ENCODE assay signal across 31 cellular contexts in the genomic region with DNA sequence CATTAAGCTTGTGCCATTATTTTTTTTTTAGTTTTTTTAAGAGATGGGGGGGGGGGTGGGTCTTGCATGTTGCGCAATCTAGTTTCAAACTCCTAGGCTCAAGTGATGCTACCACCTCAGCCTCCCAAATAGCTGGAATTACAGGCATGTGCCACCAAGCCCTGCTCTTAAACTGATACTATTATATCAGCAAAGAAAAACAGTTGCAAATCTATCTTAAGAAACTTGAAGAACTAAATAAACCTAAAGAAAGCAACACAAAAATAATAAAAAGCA. TPM values are rescaled to one million over a fixed set of nuclear protein-coding genes. Genes with fewer than 3 reads are reported as not detected.
DNase-seq lines count a peak whose midpoint lies in the region; ATAC-seq and TF ChIP-seq lines count a peak whose summit lies in the region.
"Had no signal": no experiment of that assay in that cellular context is flagged by ENCODE, and none has a peak within 500 bp of the region (broad histone marks: within the 10 kb centered on the region; RNA-seq: fewer than 3 reads in every experiment).

No MANE protein-coding gene starts in this region.

- H3K27ac Mint-ChIP-seq in GM23338: peak overlapping the region; percentile 80; the same call in 1 of the 2 replicates
- H3K27ac Mint-ChIP-seq: activated naive CD4-positive, alpha-beta T cell treated with anti-CD3 and anti-CD28 coated beads, Interleukin-2, amount 50 U/mL, for 24 hours; activated T-helper 2 cell treated with anti-CD3 and anti-CD28 coated beads, Interferon-gamma antibody, Interleukin-2, Interleukin-4, amounts not matched to agents 10 μg/mL and 5 μg/mL and 100 μg/mL, durations not matched to agents 14 hours and 24 hours and 36 hours; nephron progenitor cell; T-helper 2 cell treated with Interferon-gamma antibody and Interleukin-4, amounts not matched to agents 5 μg/mL and 100 μg/mL, for 36 hours had no signal

- H3K9me3 ChIP-seq in osteoblast (ENCODE audit: low read depth, low read length): no peaks in the 10 kb centered on the region
- H3K9me3 ChIP-seq in esophagus squamous epithelium: no peaks in the 10 kb centered on the region
- H3K9me3 ChIP-seq in lower lobe of right lung: no peaks in the 10 kb centered on the region
- H3K9me3 ChIP-seq: mucosa of descending colon had no signal

- no peak overlapping the region for H3K4me2 ChIP-seq in GM23338
- peak overlapping the region; percentile 42 for H3K4me2 ChIP-seq in osteoblast (ENCODE audit: insufficient read depth, low read length)

- H3K36me3 ChIP-seq in GM23338 (ENCODE audit: insufficient read depth) (no peaks in the 10 kb centered on the region), osteoblast (ENCODE audit: insufficient read depth, low read length) (no peaks in the 10 kb centered on the region), esophagus squamous epithelium (no peaks in the 10 kb centered on the region), lower lobe of right lung (no peaks in the 10 kb centered on the region)

- H3K4me3 Mint-ChIP-seq in GM23338: no peak overlapping the region
- H3K4me3 Mint-ChIP-seq: nephron progenitor cell; stimulated activated naive B cell treated with anti-CD40 and anti-IgM and Interleukin-4, amounts not matched to agents 10 μg/mL and 1 μg/mL and 100 μg/mL, for 72 hours; T-helper 2 cell treated with Interferon-gamma antibody and Interleukin-4, amounts not matched to agents 5 μg/mL and 100 μg/mL, for 36 hours had no signal

- no peaks in the 10 kb centered on the region for H3K27me3 Mint-ChIP-seq in GM23338 (ENCODE audit: insufficient read depth, low read depth, poor library complexity)
- H3K27me3 Mint-ChIP-seq: activated naive CD4-positive, alpha-beta T cell treated with anti-CD3 and anti-CD28 coated beads, Interleukin-2, amount 50 U/mL, for 24 hours; stimulated activated naive B cell treated with anti-CD40 and anti-IgM and Interleukin-4, amounts not matched to agents 10 μg/mL and 1 μg/mL and 100 μg/mL, for 72 hours had no signal

- 100% methylated on average over 1 of the region's 1 CpG for WGBS in esophagus squamous epithelium, 2 donors

- TF ChIP-seq CTCF in GM23338 (conservative IDR thresholded peaks at IDR 0.05; ENCODE audit: low read depth in 2 of 2) (no peak), NB4 (IDR thresholded peaks at IDR 0.05; ENCODE audit: low read depth, low read length) (no peak), choroid plexus epithelial cell (conservative IDR thresholded peaks at IDR 0.05; ENCODE audit: low read depth, low read length) (no peak), osteoblast (IDR thresholded peaks at IDR 0.05; ENCODE audit: extremely low read depth, low read depth, low read length) (no peak), esophagus squamous epithelium (IDR thresholded peaks at IDR 0.05) (no peak), lower lobe of right lung (IDR thresholded peaks at IDR 0.05) (no peak)

- peaks cover 23% of the 10 kb centered on the region for H3K4me1 ChIP-seq in GM23338 (ENCODE audit: insufficient read depth)
- H3K4me1 ChIP-seq in osteoblast (ENCODE audit: insufficient read depth, low read length): peaks cover 12% of the 10 kb centered on the region
- H3K4me1 ChIP-seq in esophagus squamous epithelium: peaks cover 0 to 16% (median 5%) of the 10 kb centered on the region in 3 donors
- peaks cover 13% of the 10 kb centered on the region for H3K4me1 ChIP-seq in lower lobe of right lung

- no peak for TF ChIP-seq POLR2A in NB4 (IDR thresholded peaks at IDR 0.05; ENCODE audit: extremely low read depth, insufficient read length)
- TF ChIP-seq POLR2A in esophagus squamous epithelium (IDR thresholded peaks at IDR 0.05): no peak

- H3K4me1 Mint-ChIP-seq in GM23338: peaks cover 27% of the 10 kb centered on the region
- H3K4me1 Mint-ChIP-seq: nephron progenitor cell had no signal

- ATAC-seq in GM23338 (no peak), lower lobe of right lung (no peak)
- ATAC-seq: mucosa of descending colon had no signal

- H3F3A ChIP-seq in GM23338 (replicated peaks; ENCODE audit: low read depth): no peaks in the 10 kb centered on the region

- no peak overlapping the region for H2AFZ ChIP-seq in GM23338
- H2AFZ ChIP-seq in osteoblast (ENCODE audit: low read length): no peak overlapping the region

- H3K36me3 Mint-ChIP-seq in GM23338 (ENCODE audit: low read depth): peaks cover 9% of the 10 kb centered on the region; the same call in 2 of the 3 replicates

- H3K27me3 ChIP-seq in GM23338 (ENCODE audit: insufficient read depth) (no peaks in the 10 kb centered on the region), osteoblast (ENCODE audit: insufficient read depth, low read length) (no peaks in the 10 kb centered on the region), esophagus squamous epithelium (no peaks in the 10 kb centered on the region), lower lobe of right lung (ENCODE audit: low read depth) (no peaks in the 10 kb centered on the region)

- H3K79me2 ChIP-seq in GM23338 (replicated peaks; ENCODE audit: insufficient read depth) (peaks cover 92% of the 10 kb centered on the region), osteoblast (ENCODE audit: insufficient read depth, low read length) (peaks cover 79% of the 10 kb centered on the region)

- intact Hi-C loops in esophagus squamous epithelium (cut with DNase I): no loop called here
- intact Hi-C loops in lower lobe of right lung (cut with DNase I): no loop called here

- no peak overlapping the region for H3K4me3 ChIP-seq in GM23338
- H3K4me3 ChIP-seq in NB4 (ENCODE audit: low read depth, low read length): no peak overlapping the region
- no peak overlapping the region for H3K4me3 ChIP-seq in choroid plexus epithelial cell (ENCODE audit: low read depth, low read length)
- H3K4me3 ChIP-seq in osteoblast (ENCODE audit: insufficient read depth, low read length): no peak overlapping the region
- no peak overlapping the region for H3K4me3 ChIP-seq in esophagus squamous epithelium
- no peak overlapping the region for H3K4me3 ChIP-seq in lower lobe of right lung
- H3K4me3 ChIP-seq: coronary artery, lung, mucosa of descending colon, skin epidermis had no signal

- DNase-seq in GM23338 (ENCODE audit: low spot score): peak; percentile 26
- DNase-seq in NB4 (ENCODE audit: low read depth): peak; percentile 37
- peak; percentile 12 for DNase-seq in choroid plexus epithelial cell (ENCODE audit: low read depth)
- DNase-seq in osteoblast (ENCODE audit: insufficient read length, low spot score, missing footprints): no peak
- no peak for DNase-seq in esophagus squamous epithelium (lab: John Stamatoyannopoulos, UW)
- DNase-seq in lower lobe of right lung: no peak
- DNase-seq in cerebellum (ENCODE audit: low spot score): no peak
- DNase-seq: activated CD4-positive, alpha-beta T cell treated with anti-CD3 and anti-CD28 coated beads for 4 hours; activated CD8-positive, alpha-beta memory T cell treated with anti-CD3 and anti-CD28 coated beads for 24 hours; activated T-cell treated with anti-CD3 and anti-CD28 coated beads for 4 hours; amygdala; COR-L47; effector memory CD4-positive, alpha-beta T cell; KBM-7; mucosa of descending colon; NCI-H146; NCI-H2107; NCI-H345; NCI-H748 treated with DMSO at 0.1 percent for 48 hours; nephron progenitor cell; SIG-M5; stimulated activated naive B cell treated with anti-CD40 and anti-IgM and Interleukin-4, amounts not matched to agents 10 μg/mL and 1 μg/mL and 100 μg/mL, for 72 hours; substantia nigra had no signal

- H3K9me3 Mint-ChIP-seq in GM23338: no peaks in the 10 kb centered on the region
- H3K9me3 Mint-ChIP-seq: activated naive CD4-positive, alpha-beta T cell treated with anti-CD3 and anti-CD28 coated beads, Interleukin-2, amount 50 U/mL, for 24 hours; activated T-helper 2 cell treated with anti-CD3 and anti-CD28 coated beads, Interferon-gamma antibody, Interleukin-2, Interleukin-4, amounts not matched to agents 10 μg/mL and 5 μg/mL and 100 μg/mL, durations not matched to agents 14 hours and 24 hours and 36 hours had no signal

- H4K20me1 ChIP-seq in GM23338 (replicated peaks; ENCODE audit: insufficient read depth): peaks cover 16% of the 10 kb centered on the region; the same call in 1 of the 2 replicates
- H4K20me1 ChIP-seq in osteoblast (ENCODE audit: insufficient read depth, low read length): peaks cover 68% of the 10 kb centered on the region

- H3K9me2 ChIP-seq in GM23338 (ENCODE audit: insufficient read depth): no peaks in the 10 kb centered on the region

- H3K27ac ChIP-seq in GM23338 (ENCODE audit: low read depth): no peak overlapping the region
- no peak overlapping the region for H3K27ac ChIP-seq in osteoblast (ENCODE audit: low read depth, low read length)
- H3K27ac ChIP-seq in esophagus squamous epithelium: no peak overlapping the region
- no peak overlapping the region for H3K27ac ChIP-seq in lower lobe of right lung
- H3K27ac ChIP-seq: C4-2B, coronary artery, skin epidermis, VCaP had no signal

TF ChIP-seq in GM23338, 12 proteins besides CTCF, POLR2A, EP300 and RAD21 (continues in another document):
- TF ChIP-seq ZNF114 (CRISPR knock-in tag; IDR thresholded peaks at IDR 0.05): no peak
- no peak for TF ChIP-seq JUNB (IDR thresholded peaks at IDR 0.05; ENCODE audit: unreplicated experiment)
- no peak for TF ChIP-seq EZH2phosphoT487 (IDR thresholded peaks at IDR 0.05; ENCODE audit: unreplicated experiment)
- TF ChIP-seq STAT1 (IDR thresholded peaks at IDR 0.05; ENCODE audit: unreplicated experiment): no peak

RNA-seq across cellular contexts. Expression of a gene that starts 47.5 kb away (rescaled TPM):
- total RNA-seq in GM23338 (2014; rRNA removed; shearing (Covaris generic)): 36.8 and 47.0 TPM in 2 replicates
- 12.3 and 14.6 TPM in 2 replicates for polyA plus RNA-seq in GM23338 (2016; fragmentation: Nextera tagmentation; extraction: Ambion mirVana)
- total RNA-seq in osteoblast (30.0 and 31.2 TPM in 2 replicates), esophagus squamous epithelium (10 to 100 TPM in 3 of 4 donors, 1 to 10 TPM in 1; 10.0 to 40.6 (median 20.6) TPM), lower lobe of right lung (43.0 TPM), cerebellum (94.5 TPM)

Comparison
In these comparisons a context has a peak if more than half of its experiments do, and no peak if none do; other contexts are left out.
1. DNase-seq: peak in GM23338 (single experiment), NB4 (single experiment) and choroid plexus epithelial cell (single experiment); none in osteoblast (single experiment), esophagus squamous epithelium (single experiment), lower lobe of right lung (single experiment) and cerebellum (single experiment).